In genomic region chr5:57340681-57341080, GRCh38 we compare ENCODE assay signal across 34 cellular contexts.
"Had no signal": no experiment of that assay in that cellular context is flagged by ENCODE, and none has a peak within 500 bp of the region (broad histone marks: within the 10 kb centered on the region; RNA-seq: fewer than 3 reads in every experiment).

No MANE protein-coding gene starts in this region.

- H3K36me3 Mint-ChIP-seq: activated CD8-positive, alpha-beta memory T cell treated with anti-CD3 and anti-CD28 coated beads, Interleukin-2, amount 10 ng/mL, durations not matched to agents 7 days and 5 days; activated naive CD4-positive, alpha-beta T cell treated with anti-CD3 and anti-CD28 coated beads, Interleukin-2, amount 10 ng/mL, durations not matched to agents 7 days and 5 days; activated naive CD4-positive, alpha-beta T cell treated with anti-CD3 and anti-CD28 coated beads, Interleukin-2, amount 50 U/mL, for 24 hours; activated naive CD8-positive, alpha-beta T cell; activated naive CD8-positive, alpha-beta T cell treated with anti-CD3 and anti-CD28 coated beads, Interleukin-2, amount 10 ng/mL, durations not matched to agents 7 days and 5 days; WTC11 had no signal

- H3K4me1 ChIP-seq: breast epithelium had no signal

- H3K9me3 ChIP-seq: body of pancreas, breast epithelium had no signal

- H3K4me3 ChIP-seq: body of pancreas, breast epithelium had no signal

- ATAC-seq: activated CD4-positive, alpha-beta T cell treated with anti-CD3 and anti-CD28 coated beads for 36 hours; activated CD4-positive, CD25-positive, alpha-beta regulatory T cell treated with anti-CD3 and anti-CD28 coated beads, Interleukin-2, amount 50 U/mL, for 24 hours; activated CD8-positive, alpha-beta memory T cell treated with anti-CD3 and anti-CD28 coated beads, Interleukin-2, amount 10 ng/mL, durations not matched to agents 7 days and 5 days; activated CD8-positive, alpha-beta T cell treated with anti-CD3 and anti-CD28 coated beads, Interleukin-2, amount 10 ng/mL, durations not matched to agents 7 days and 5 days; activated naive CD8-positive, alpha-beta T cell treated with anti-CD3 and anti-CD28 coated beads, Interleukin-2, amount 50 U/mL, for 24 hours; body of pancreas; WTC11 had no signal

- H3K27ac ChIP-seq: body of pancreas, brain microvascular endothelial cell, breast epithelium, WERI-Rb-1 had no signal

- H3K27me3 Mint-ChIP-seq: activated CD4-positive, alpha-beta memory T cell treated with anti-CD3 and anti-CD28 coated beads, Interleukin-2, amount 10 ng/mL, durations not matched to agents 7 days and 5 days; activated CD4-positive, alpha-beta T cell treated with anti-CD3 and anti-CD28 coated beads for 36 hours; activated naive CD4-positive, alpha-beta T cell treated with anti-CD3 and anti-CD28 coated beads, Interleukin-2, amount 10 ng/mL, durations not matched to agents 7 days and 5 days; activated naive CD4-positive, alpha-beta T cell treated with anti-CD3 and anti-CD28 coated beads, Interleukin-2, amount 50 U/mL, for 24 hours; activated T-cell treated with anti-CD3 and anti-CD28 coated beads, Interleukin-2, amount 50 U/mL, for 24 hours had no signal

- H3K4me1 Mint-ChIP-seq: activated CD4-positive, alpha-beta memory T cell treated with anti-CD3 and anti-CD28 coated beads, Interleukin-2, amount 10 ng/mL, durations not matched to agents 7 days and 5 days; activated CD4-positive, alpha-beta T cell treated with anti-CD3 and anti-CD28 coated beads for 36 hours; activated CD4-positive, alpha-beta T cell treated with anti-CD3 and anti-CD28 coated beads, Interleukin-2, amount 10 ng/mL, durations not matched to agents 7 days and 5 days; activated CD8-positive, alpha-beta memory T cell treated with anti-CD3 and anti-CD28 coated beads, Interleukin-2, amount 10 ng/mL, durations not matched to agents 7 days and 5 days; activated naive CD4-positive, alpha-beta T cell treated with anti-CD3 and anti-CD28 coated beads, Interleukin-2, amount 10 ng/mL, durations not matched to agents 7 days and 5 days; activated naive CD4-positive, alpha-beta T cell treated with anti-CD3 and anti-CD28 coated beads, Interleukin-2, amount 50 U/mL, for 24 hours; activated naive CD8-positive, alpha-beta T cell treated with anti-CD3 and anti-CD28 coated beads, Interleukin-2, amount 10 ng/mL, durations not matched to agents 7 days and 5 days; activated naive CD8-positive, alpha-beta T cell treated with anti-CD3 and anti-CD28 coated beads, Interleukin-2, amount 50 U/mL, for 24 hours; WTC11 had no signal

- H3K9me3 Mint-ChIP-seq: activated CD4-positive, alpha-beta memory T cell treated with anti-CD3 and anti-CD28 coated beads, Interleukin-2, amount 10 ng/mL, durations not matched to agents 7 days and 5 days; activated CD4-positive, alpha-beta T cell treated with anti-CD3 and anti-CD28 coated beads, Interleukin-2, amount 10 ng/mL, durations not matched to agents 7 days and 5 days; activated naive CD4-positive, alpha-beta T cell treated with anti-CD3 and anti-CD28 coated beads, Interleukin-2, amount 10 ng/mL, durations not matched to agents 7 days and 5 days; activated naive CD4-positive, alpha-beta T cell treated with anti-CD3 and anti-CD28 coated beads, Interleukin-2, amount 50 U/mL, for 24 hours; activated naive CD8-positive, alpha-beta T cell treated with anti-CD3 and anti-CD28 coated beads, Interleukin-2, amount 10 ng/mL, durations not matched to agents 7 days and 5 days; activated naive CD8-positive, alpha-beta T cell treated with anti-CD3 and anti-CD28 coated beads, Interleukin-2, amount 50 U/mL, for 24 hours; activated T-cell treated with anti-CD3 and anti-CD28 coated beads, Interleukin-2, amount 50 U/mL, for 24 hours; activated T-helper 2 cell treated with anti-CD3 and anti-CD28 coated beads, Interferon-gamma antibody, Interleukin-2, Interleukin-4, amounts not matched to agents 10 μg/mL and 5 μg/mL and 100 μg/mL, durations not matched to agents 14 hours and 24 hours and 36 hours; T-helper 1 cell treated with Interleukin-12 subunit alpha and Interleukin-12 subunit beta and Interleukin-4 antibody, amounts not matched to agents 30 μg/mL and 1 μg/mL, for 36 hours; T-helper 2 cell treated with Interferon-gamma antibody and Interleukin-4, amounts not matched to agents 5 μg/mL and 100 μg/mL, for 36 hours had no signal

- H3K27ac Mint-ChIP-seq: activated CD4-positive, alpha-beta memory T cell treated with anti-CD3 and anti-CD28 coated beads, Interleukin-2, amount 10 ng/mL, durations not matched to agents 7 days and 5 days; activated CD4-positive, alpha-beta T cell treated with anti-CD3 and anti-CD28 coated beads for 36 hours; activated CD4-positive, alpha-beta T cell treated with anti-CD3 and anti-CD28 coated beads, Interleukin-2, amount 10 ng/mL, durations not matched to agents 7 days and 5 days; activated CD8-positive, alpha-beta memory T cell treated with anti-CD3 and anti-CD28 coated beads, Interleukin-2, amount 10 ng/mL, durations not matched to agents 7 days and 5 days; activated CD8-positive, alpha-beta T cell treated with anti-CD3 and anti-CD28 coated beads, Interleukin-2, amount 10 ng/mL, durations not matched to agents 7 days and 5 days; activated naive CD4-positive, alpha-beta T cell treated with anti-CD3 and anti-CD28 coated beads, Interleukin-2, amount 10 ng/mL, durations not matched to agents 7 days and 5 days; activated naive CD4-positive, alpha-beta T cell treated with anti-CD3 and anti-CD28 coated beads, Interleukin-2, amount 50 U/mL, for 24 hours; activated naive CD8-positive, alpha-beta T cell; activated naive CD8-positive, alpha-beta T cell treated with anti-CD3 and anti-CD28 coated beads, Interleukin-2, amount 10 ng/mL, durations not matched to agents 7 days and 5 days; activated naive CD8-positive, alpha-beta T cell treated with anti-CD3 and anti-CD28 coated beads, Interleukin-2, amount 50 U/mL, for 24 hours; activated T-cell treated with anti-CD3 and anti-CD28 coated beads, Interleukin-2, amount 50 U/mL, for 24 hours; activated T-helper 2 cell treated with anti-CD3 and anti-CD28 coated beads, Interferon-gamma antibody, Interleukin-2, Interleukin-4, amounts not matched to agents 10 μg/mL and 5 μg/mL and 100 μg/mL, durations not matched to agents 14 hours and 24 hours and 36 hours; T-helper 1 cell treated with Interleukin-12 subunit alpha and Interleukin-12 subunit beta and Interleukin-4 antibody, amounts not matched to agents 30 μg/mL and 1 μg/mL, for 36 hours; T-helper 2 cell treated with Interferon-gamma antibody and Interleukin-4, amounts not matched to agents 5 μg/mL and 100 μg/mL, for 36 hours; WTC11 had no signal

- H3K27me3 ChIP-seq: body of pancreas, brain microvascular endothelial cell, breast epithelium had no signal

- H3K36me3 ChIP-seq: brain microvascular endothelial cell, breast epithelium, WERI-Rb-1 had no signal

- H3K4me3 Mint-ChIP-seq: activated CD4-positive, alpha-beta memory T cell treated with anti-CD3 and anti-CD28 coated beads, Interleukin-2, amount 10 ng/mL, durations not matched to agents 7 days and 5 days; activated CD4-positive, alpha-beta T cell treated with anti-CD3 and anti-CD28 coated beads for 36 hours; activated CD4-positive, alpha-beta T cell treated with anti-CD3 and anti-CD28 coated beads, Interleukin-2, amount 10 ng/mL, durations not matched to agents 7 days and 5 days; activated CD8-positive, alpha-beta memory T cell treated with anti-CD3 and anti-CD28 coated beads, Interleukin-2, amount 10 ng/mL, durations not matched to agents 7 days and 5 days; activated CD8-positive, alpha-beta T cell treated with anti-CD3 and anti-CD28 coated beads, Interleukin-2, amount 10 ng/mL, durations not matched to agents 7 days and 5 days; activated naive CD4-positive, alpha-beta T cell treated with anti-CD3 and anti-CD28 coated beads, Interleukin-2, amount 10 ng/mL, durations not matched to agents 7 days and 5 days; activated naive CD4-positive, alpha-beta T cell treated with anti-CD3 and anti-CD28 coated beads, Interleukin-2, amount 50 U/mL, for 24 hours; activated naive CD8-positive, alpha-beta T cell; activated naive CD8-positive, alpha-beta T cell treated with anti-CD3 and anti-CD28 coated beads, Interleukin-2, amount 10 ng/mL, durations not matched to agents 7 days and 5 days; activated naive CD8-positive, alpha-beta T cell treated with anti-CD3 and anti-CD28 coated beads, Interleukin-2, amount 50 U/mL, for 24 hours; activated T-cell treated with anti-CD3 and anti-CD28 coated beads, Interleukin-2, amount 50 U/mL, for 24 hours; T-helper 1 cell treated with Interleukin-12 subunit alpha and Interleukin-12 subunit beta and Interleukin-4 antibody, amounts not matched to agents 30 μg/mL and 1 μg/mL, for 36 hours; T-helper 2 cell treated with Interferon-gamma antibody and Interleukin-4, amounts not matched to agents 5 μg/mL and 100 μg/mL, for 36 hours; WTC11 had no signal

- DNase-seq: activated CD4-positive, alpha-beta memory T cell treated with anti-CD3 and anti-CD28 coated beads, Interleukin-2, amount 10 ng/mL, durations not matched to agents 7 days and 5 days; activated CD4-positive, alpha-beta T cell treated with anti-CD3 and anti-CD28 coated beads for 1 hour; activated CD4-positive, alpha-beta T cell treated with anti-CD3 and anti-CD28 coated beads for 36 hours; activated CD4-positive, alpha-beta T cell treated with anti-CD3 and anti-CD28 coated beads for 48 hours; activated CD4-positive, alpha-beta T cell treated with anti-CD3 and anti-CD28 coated beads, Interleukin-2, amount 10 ng/mL, durations not matched to agents 7 days and 5 days; activated CD4-positive, alpha-beta T cell treated with anti-CD3 and anti-CD28 coated beads, Interleukin-2, amount 50 U/mL, for 48 hours; activated CD4-positive, CD25-positive, alpha-beta regulatory T cell; activated CD8-positive, alpha-beta memory T cell treated with anti-CD3 and anti-CD28 coated beads for 24 hours; activated CD8-positive, alpha-beta memory T cell treated with anti-CD3 and anti-CD28 coated beads, Interleukin-2, amount 10 ng/mL, durations not matched to agents 7 days and 5 days; activated CD8-positive, alpha-beta memory T cell treated with anti-CD3 and anti-CD28 coated beads, Interleukin-2, amount 50 U/mL, for 48 hours; activated CD8-positive, alpha-beta T cell treated with anti-CD3 and anti-CD28 coated beads, Interleukin-2, amount 10 ng/mL, durations not matched to agents 7 days and 5 days; activated effector memory CD4-positive, alpha-beta T cell treated with Interleukin-2 at 50 U/mL for 16 hours; activated gamma-delta T cell; activated naive CD4-positive, alpha-beta T cell treated with anti-CD3 and anti-CD28 coated beads, Interleukin-2, amount 10 ng/mL, durations not matched to agents 7 days and 5 days; activated naive CD4-positive, alpha-beta T cell treated with Interleukin-2 at 50 U/mL for 16 hours; activated naive CD8-positive, alpha-beta T cell treated with anti-CD3 and anti-CD28 coated beads, Interleukin-2, amount 10 ng/mL, durations not matched to agents 7 days and 5 days; activated naive CD8-positive, alpha-beta T cell treated with anti-CD3 and anti-CD28 coated beads, Interleukin-2, amount 50 U/mL, for 24 hours; activated T-cell treated with anti-CD3 and anti-CD28 coated beads, Interleukin-2, amount 50 U/mL, for 24 hours; activated T-cell treated with anti-CD3 and anti-CD28 coated beads, Interleukin-2, amount 50 U/mL, for 48 hours; aorta; body of pancreas; brain microvascular endothelial cell; central memory CD4-positive, alpha-beta T cell; T-helper 2 cell; T-helper 9 cell; WERI-Rb-1 had no signal
